Comparison of ENCODE assay signal across 17 cellular contexts in the genomic region with DNA sequence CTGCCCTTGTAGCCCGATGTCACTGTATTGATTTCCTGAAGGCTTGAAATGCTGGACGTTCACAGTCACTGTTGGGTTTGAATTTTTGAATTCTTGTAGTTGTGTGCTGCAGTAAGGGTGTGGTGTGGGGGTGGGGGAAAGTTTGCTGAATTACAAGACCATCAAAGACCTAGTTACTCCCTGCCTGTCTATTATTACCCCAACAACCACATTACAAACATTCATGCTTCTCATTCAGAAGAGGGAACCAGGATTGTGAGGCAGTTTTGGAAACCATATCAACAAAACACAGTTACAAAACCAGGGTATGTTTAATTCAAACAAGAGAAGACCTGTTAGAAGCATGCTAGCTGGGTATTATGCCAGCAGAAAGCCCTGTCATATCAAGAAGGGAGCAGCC.
"Had no signal": no experiment of that assay in that cellular context is flagged by ENCODE, and none has a peak within 500 bp of the region (broad histone marks: within the 10 kb centered on the region; RNA-seq: fewer than 3 reads in every experiment).

No MANE protein-coding gene starts in this region.

- DNase-seq: effector memory CD8-positive, alpha-beta T cell; esophagus squamous epithelium; foreskin fibroblast; head of caudate nucleus; kidney glomerular epithelial cell; nucleus accumbens; ovary; sigmoid colon; small intestine; stimulated activated CD4-positive, alpha-beta T cell treated with anti-CD3 and anti-CD28 coated beads, Interleukin-12 subunit alpha, Interleukin-12 subunit beta, amount 100 ng/mL, for 4 hours; stimulated activated naive CD4-positive, alpha-beta T cell; stomach; thyroid gland had no signal

- H3K4me1 ChIP-seq: neural progenitor cell, thyroid gland had no signal

- H3K36me3 ChIP-seq: esophagus squamous epithelium, neural progenitor cell, ovary, right atrium auricular region, sigmoid colon, stomach, thyroid gland had no signal

- H3K27ac ChIP-seq: hepatocyte, neural progenitor cell, ovary, right atrium auricular region, sigmoid colon, thyroid gland had no signal

- H3K27me3 ChIP-seq: esophagus squamous epithelium, hepatocyte, neural progenitor cell, ovary, right atrium auricular region, sigmoid colon, stomach, thyroid gland had no signal

- ATAC-seq: effector memory CD8-positive, alpha-beta T cell; natural killer cell treated with Interleukin-12 subunit alpha and Interleukin-12 subunit beta and Interleukin-15 and Interleukin-18, amount 100 ng/mL, for 72 hours had no signal

- H3K4me3 ChIP-seq: esophagus squamous epithelium, hepatocyte, neural progenitor cell, ovary, right atrium auricular region, sigmoid colon, stomach, thyroid gland had no signal

- H3K9me3 ChIP-seq: esophagus squamous epithelium, ovary, right atrium auricular region, sigmoid colon, stomach, thyroid gland had no signal
